Comparison of ENCODE assay signal across 14 cellular contexts in genomic region chr2:222410534-222410933, GRCh38. TPM values are rescaled to one million over a fixed set of nuclear protein-coding genes. Genes with fewer than 3 reads are reported as not detected.
A peak's percentile ranks its signal among the peaks of the same experiment; 100 is the strongest.
DNase-seq lines count a peak whose midpoint lies in the region; ATAC-seq, FAIRE-seq and TF ChIP-seq lines count a peak whose summit lies in the region.
"Had no signal": no experiment of that assay in that cellular context is flagged by ENCODE, and none has a peak within 500 bp of the region (broad histone marks: within the 10 kb centered on the region; RNA-seq: fewer than 3 reads in every experiment).

No MANE protein-coding gene starts in this region.

- H3K27me3 Mint-ChIP-seq in Calu3 (ENCODE audit: unreplicated experiment) = no peaks in the 10 kb centered on the region
- H3K27me3 Mint-ChIP-seq: B cell; effector memory CD8-positive, alpha-beta T cell had no signal

- TF ChIP-seq CTCF in Calu3 (IDR thresholded peaks at IDR 0.05; ENCODE audit: unreplicated experiment) (no peak), VCaP (conservative IDR thresholded peaks at IDR 0.05) (no peak)

- H3K9me3 Mint-ChIP-seq in Calu3 (ENCODE audit: low read depth, unreplicated experiment) = peaks cover 4% of the 10 kb centered on the region

- H3K36me3 Mint-ChIP-seq in Calu3 (ENCODE audit: insufficient read depth, unreplicated experiment) = no peaks in the 10 kb centered on the region

- intact Hi-C loops in Calu3 (cut with micrococcal nuclease; ENCODE audit: unreplicated experiment) = no loop called here

- H3K4me1 Mint-ChIP-seq in Calu3 (ENCODE audit: low read depth, unreplicated experiment) = no peaks in the 10 kb centered on the region
- H3K4me1 Mint-ChIP-seq: B cell had no signal

- DNase-seq in Calu3 (peak; percentile 50), HCEC 1CT (peak; percentile 9), kidney tubule cell (ENCODE audit: low spot score) (peak; percentile 82), hippocampal formation (lab: John Stamatoyannopoulos, UW) (no peak), frontal cortex (ENCODE audit: low spot score in 2 of 2) (no peak), AG08396 (ENCODE audit: low spot score) (no peak)
- DNase-seq: activated naive CD4-positive, alpha-beta T cell; effector memory CD8-positive, alpha-beta T cell; ovary had no signal

- CTCF ChIA-PET in Calu3 (lab: Charles Lee) = interaction anchor here (1.4 kb wide), 1 partner anchor 23 kb away, joined by 4 read pairs; no protein-coding TSS in a partner anchor

- BruUV-seq in Calu3 (replicated peaks; lab: Mats Ljungman, UMichigan) = no TSS peak

- no peak for FAIRE-seq in frontal cortex (lab: Jason Lieb, UNC)

- no peak overlapping the region for H3K27ac Mint-ChIP-seq in Calu3 (ENCODE audit: unreplicated experiment)
- H3K27ac Mint-ChIP-seq: B cell; effector memory CD8-positive, alpha-beta T cell had no signal

- no peak overlapping the region for H3K4me3 Mint-ChIP-seq in Calu3 (ENCODE audit: low read depth, unreplicated experiment)
- H3K4me3 Mint-ChIP-seq: B cell; effector memory CD8-positive, alpha-beta T cell had no signal

- peak overlapping the region; percentile 88; the same call in 1 of the 2 replicates for H3K27ac ChIP-seq in VCaP
- H3K27ac ChIP-seq: ovary had no signal

- no peak for ATAC-seq in HG03139 (IDR thresholded peaks at IDR 0.05; ENCODE audit: unreplicated experiment)
- ATAC-seq: activated CD4-positive, CD25-positive, alpha-beta regulatory T cell treated with anti-CD3 and anti-CD28 coated beads, Interleukin-2, amount 50 U/mL, for 24 hours; effector memory CD8-positive, alpha-beta T cell had no signal

RNA-seq across cellular contexts. Expression of gene SGPP2, which starts 13.8 kb away (rescaled TPM):
- total RNA-seq in Calu3 (2022) (48.8 and 56.9 TPM in 2 replicates), frontal cortex (0.82 TPM)
- total RNA-seq: fibroblast of villous mesenchyme had no signal

Comparison
In these comparisons a context has a peak if more than half of its experiments do, and no peak if none do; other contexts are left out.
1. DNase-seq: peak in Calu3 (single experiment), HCEC 1CT (single experiment) and kidney tubule cell (single experiment); none in hippocampal formation (0 of 2), frontal cortex (0 of 2) and AG08396 (single experiment).
2. RNA of gene SGPP2, which starts 13.8 kb away (total RNA-seq): 48.8 to 56.9 TPM in Calu3; 0.82 TPM in frontal cortex (single experiment); every median in the first group is over 10 times any median in the second.